In the genomic region with DNA sequence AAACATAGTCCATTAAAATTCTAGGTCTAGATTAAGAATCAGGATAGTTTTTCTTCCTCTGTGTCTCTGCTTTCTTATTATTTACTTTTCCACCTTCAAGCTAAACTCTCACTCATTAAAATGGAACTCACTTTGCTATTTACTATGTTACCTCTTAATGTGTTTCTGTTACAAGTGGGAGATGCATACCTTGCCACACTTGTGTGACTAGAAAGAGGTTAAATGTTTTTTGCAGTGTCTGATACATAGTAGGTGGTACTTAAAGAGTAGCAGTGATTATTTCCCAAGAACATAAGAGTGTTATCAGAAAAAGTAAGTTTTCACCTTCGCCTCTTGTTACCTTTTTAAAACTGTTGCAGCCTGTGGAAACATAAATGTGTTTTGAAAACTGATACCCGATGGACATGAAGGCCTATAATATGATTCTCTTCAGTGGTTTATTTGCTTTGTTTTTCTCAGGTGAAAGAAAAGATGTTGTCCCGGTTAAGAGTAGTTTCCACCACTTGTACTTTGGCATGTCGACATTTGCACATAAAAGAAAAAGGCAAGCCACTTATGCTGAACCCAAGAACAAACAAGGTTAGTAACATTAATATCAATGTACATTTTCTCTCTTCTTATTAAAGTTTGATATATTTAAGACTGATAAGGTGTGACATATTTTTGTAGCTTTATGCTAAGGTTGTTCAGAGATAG, we compare ENCODE assay signal across 12 cellular contexts.
"Had no signal": no experiment of that assay in that cellular context is flagged by ENCODE, and none has a peak within 500 bp of the region (broad histone marks: within the 10 kb centered on the region; RNA-seq: fewer than 3 reads in every experiment).

No MANE protein-coding gene starts in this region.

- FAIRE-seq: astrocyte, islet of Langerhans had no signal

- H3K27me3 Mint-ChIP-seq: activated CD8-positive, alpha-beta memory T cell treated with anti-CD3 and anti-CD28 coated beads, Interleukin-2, amount 10 ng/mL, durations not matched to agents 7 days and 5 days; naive thymus-derived CD8-positive, alpha-beta T cell had no signal

- DNase-seq: activated CD8-positive, alpha-beta memory T cell treated with anti-CD3 and anti-CD28 coated beads, Interleukin-2, amount 10 ng/mL, durations not matched to agents 7 days and 5 days; activated T-cell treated with anti-CD3 and anti-CD28 coated beads, Interleukin-2, amount 50 U/mL, for 48 hours; heart left ventricle; mammary epithelial cell; mucosa of descending colon; naive thymus-derived CD8-positive, alpha-beta T cell; sigmoid colon; stimulated activated naive CD4-positive, alpha-beta T cell; T-helper 2 cell had no signal

- H3K4me3 ChIP-seq: heart left ventricle, mucosa of descending colon, sigmoid colon, suprapubic skin had no signal

- ATAC-seq: activated CD8-positive, alpha-beta memory T cell treated with anti-CD3 and anti-CD28 coated beads, Interleukin-2, amount 10 ng/mL, durations not matched to agents 7 days and 5 days; heart left ventricle; mucosa of descending colon; naive thymus-derived CD8-positive, alpha-beta T cell had no signal

- H3K27ac ChIP-seq: heart left ventricle, sigmoid colon, suprapubic skin had no signal

- H3K9me3 ChIP-seq: sigmoid colon, suprapubic skin had no signal

- H3K4me1 ChIP-seq: heart left ventricle, suprapubic skin had no signal

- H3K27ac Mint-ChIP-seq: activated CD8-positive, alpha-beta memory T cell treated with anti-CD3 and anti-CD28 coated beads, Interleukin-2, amount 10 ng/mL, durations not matched to agents 7 days and 5 days had no signal

- H3K4me3 Mint-ChIP-seq: activated CD8-positive, alpha-beta memory T cell treated with anti-CD3 and anti-CD28 coated beads, Interleukin-2, amount 10 ng/mL, durations not matched to agents 7 days and 5 days; naive thymus-derived CD8-positive, alpha-beta T cell had no signal

- H3K27me3 ChIP-seq: heart left ventricle, sigmoid colon, suprapubic skin had no signal
